In genomic region chr5:140977003-140977402, GRCh38 we compare ENCODE assay signal across 17 cellular contexts. TPM values are rescaled to one million over a fixed set of nuclear protein-coding genes. Genes with fewer than 3 reads are reported as not detected.
DNase-seq lines count a peak whose midpoint lies in the region; ATAC-seq and TF ChIP-seq lines count a peak whose summit lies in the region.
"Had no signal": no experiment of that assay in that cellular context is flagged by ENCODE, and none has a peak within 500 bp of the region (broad histone marks: within the 10 kb centered on the region; RNA-seq: fewer than 3 reads in every experiment).

No MANE protein-coding gene starts in this region.

- H3K36me3 ChIP-seq in mesenchymal stem cell (ENCODE audit: control insufficient read depth in 1 of 2, insufficient read depth in 2 of 2, low read depth in 1 of 2, low read length in 2 of 2) = no peaks in the 10 kb centered on the region
- H3K36me3 ChIP-seq: esophagus squamous epithelium, lower lobe of right lung had no signal

- H3K23ac ChIP-seq in mesenchymal stem cell (ENCODE audit: low read length in 2 of 2) = no peak overlapping the region

- no peak overlapping the region for H2AFZ ChIP-seq in mesenchymal stem cell (ENCODE audit: low read depth, low read length)

- H3K18ac ChIP-seq in mesenchymal stem cell (ENCODE audit: low read depth in 1 of 2, low read length in 2 of 2) = no peak overlapping the region

- in situ Hi-C loops in G401 (cut with HindIII; ENCODE audit: low sequenced_read_pairs) = no loop called here

- H3K27ac Mint-ChIP-seq in chondrocyte (ENCODE audit: unreplicated experiment) = peak overlapping the region; percentile 82
- H3K27ac Mint-ChIP-seq: H9; natural killer cell treated with Interleukin-12 subunit alpha and Interleukin-12 subunit beta and Interleukin-15 and Interleukin-18, amount 100 ng/mL, for 72 hours had no signal

- H3K9me3 Mint-ChIP-seq in chondrocyte (ENCODE audit: low read depth) = no peaks in the 10 kb centered on the region
- H3K9me3 Mint-ChIP-seq: H9 had no signal

- no peak overlapping the region for H3K9ac ChIP-seq in mesenchymal stem cell (ENCODE audit: low read length)

- H2BK5ac ChIP-seq in mesenchymal stem cell (ENCODE audit: low read depth, low read length, poor library complexity, severe bottlenecking) = no peak overlapping the region

- no peak overlapping the region for H3K4me3 Mint-ChIP-seq in chondrocyte (ENCODE audit: unreplicated experiment)
- H3K4me3 Mint-ChIP-seq: H9; natural killer cell treated with Interleukin-12 subunit alpha and Interleukin-12 subunit beta and Interleukin-15 and Interleukin-18, amount 100 ng/mL, for 72 hours had no signal

- H3K4me1 Mint-ChIP-seq in chondrocyte (ENCODE audit: low read depth) = peaks cover 19% of the 10 kb centered on the region

- no peak overlapping the region for H4K8ac ChIP-seq in mesenchymal stem cell (ENCODE audit: low read length)

- DNase-seq in G401 (ENCODE audit: low spot score) (peak; percentile 34), NCI-H446 treated with DMSO at 0.1 percent for 48 hours (lab: John Stamatoyannopoulos, UW) (peak; percentile 76), chondrocyte (ENCODE audit: low spot score) (no peak), mesenchymal stem cell (peak; percentile 53), NCI-H128 (lab: John Stamatoyannopoulos, UW; ENCODE audit: unreplicated experiment) (no peak)
- DNase-seq in activated CD4-positive, CD25-positive, alpha-beta regulatory T cell treated with anti-CD3 and anti-CD28 coated beads, Interleukin-2, amount 50 U/mL, for 72 hours = no peak
- DNase-seq: activated CD8-positive, alpha-beta memory T cell treated with anti-CD3 and anti-CD28 coated beads for 24 hours; anterior cingulate cortex; dermis blood vessel endothelial cell; esophagus squamous epithelium; H9; lower lobe of right lung; NCI-H1417 treated with DMSO at 0.1 percent for 48 hours; NCI-H526 had no signal

- no peak overlapping the region for H2BK15ac ChIP-seq in mesenchymal stem cell (ENCODE audit: low read depth, poor library complexity, severe bottlenecking)

- no CpG with 5 or more reads among the region's 3 CpGs for WGBS in mesenchymal stem cell

- H3K4me1 ChIP-seq in mesenchymal stem cell (ENCODE audit: control insufficient read depth, insufficient read depth, low read depth, low read length) = no peaks in the 10 kb centered on the region
- H3K4me1 ChIP-seq: esophagus squamous epithelium had no signal

- H3K14ac ChIP-seq in mesenchymal stem cell (ENCODE audit: low read length in 2 of 2) = no peak overlapping the region

- no peaks in the 10 kb centered on the region for H3K9me3 ChIP-seq in mesenchymal stem cell (ENCODE audit: control insufficient read depth, low read length)
- H3K9me3 ChIP-seq: esophagus squamous epithelium, lower lobe of right lung had no signal

- H2AK5ac ChIP-seq in mesenchymal stem cell (ENCODE audit: low read length, severe bottlenecking) = no peak overlapping the region

- H3K27me3 Mint-ChIP-seq in chondrocyte (ENCODE audit: low read depth) = no peaks in the 10 kb centered on the region
- H3K27me3 Mint-ChIP-seq: natural killer cell treated with Interleukin-12 subunit alpha and Interleukin-12 subunit beta and Interleukin-15 and Interleukin-18, amount 100 ng/mL, for 72 hours had no signal

- H3K36me3 Mint-ChIP-seq in chondrocyte (ENCODE audit: low read depth) = no peaks in the 10 kb centered on the region
- H3K36me3 Mint-ChIP-seq: natural killer cell treated with Interleukin-12 subunit alpha and Interleukin-12 subunit beta and Interleukin-15 and Interleukin-18, amount 100 ng/mL, for 72 hours had no signal

- no peak overlapping the region for H4K91ac ChIP-seq in mesenchymal stem cell (ENCODE audit: low read length)

- no peaks in the 10 kb centered on the region for H3K27me3 ChIP-seq in mesenchymal stem cell (ENCODE audit: control insufficient read depth in 1 of 2, insufficient read depth in 1 of 2, low read length in 2 of 2)

- no peaks in the 10 kb centered on the region for H3K79me1 ChIP-seq in mesenchymal stem cell (replicated peaks; ENCODE audit: low read length, poor library complexity, severe bottlenecking)

- ATAC-seq in HG02763 (IDR thresholded peaks at IDR 0.05; ENCODE audit: unreplicated experiment) (no peak), HG03139 (IDR thresholded peaks at IDR 0.05; ENCODE audit: unreplicated experiment) (no peak)
- ATAC-seq: lower lobe of right lung; natural killer cell treated with Interleukin-12 subunit alpha and Interleukin-12 subunit beta and Interleukin-15 and Interleukin-18, amount 100 ng/mL, for 72 hours had no signal

- H3K4me2 ChIP-seq in mesenchymal stem cell (ENCODE audit: low read length, poor library complexity, severe bottlenecking) = no peak overlapping the region

- no peak overlapping the region for H2BK12ac ChIP-seq in mesenchymal stem cell (ENCODE audit: low read length in 2 of 2)

- TF ChIP-seq CTCF in chondrocyte (IDR thresholded peaks at IDR 0.05) = no peak

- no peak overlapping the region for H3K4me3 ChIP-seq in mesenchymal stem cell (ENCODE audit: insufficient read depth in 1 of 2, low read depth in 1 of 2, low read length in 2 of 2)
- H3K4me3 ChIP-seq: esophagus squamous epithelium, lower lobe of right lung had no signal

- no peak overlapping the region for H3K4ac ChIP-seq in mesenchymal stem cell (ENCODE audit: low read depth in 1 of 2, low read length in 2 of 2)

- no peak overlapping the region for H3K27ac ChIP-seq in mesenchymal stem cell (ENCODE audit: low read length, poor library complexity, severe bottlenecking)
- H3K27ac ChIP-seq: esophagus squamous epithelium, lower lobe of right lung had no signal

- H2BK120ac ChIP-seq in mesenchymal stem cell (ENCODE audit: low read depth, low read length) = no peak overlapping the region

RNA-seq across cellular contexts. Expression of gene PCDHAC2, which starts 10.7 kb away (rescaled TPM):
- total RNA-seq in G401 (2014; rRNA removed; shearing (Covaris generic)) = 7.8 and 8.0 TPM in 2 replicates
- total RNA-seq in chondrocyte = 4.9 to 7.1 TPM (median 6.7 TPM) in 3 replicates
- polyA plus RNA-seq in mesenchymal stem cell (2013, experiment 1 of 2) = 8.2 TPM
- 1.8 TPM for polyA plus RNA-seq in mesenchymal stem cell (2013, experiment 2 of 2)
- total RNA-seq: natural killer cell treated with Interleukin-12 subunit alpha and Interleukin-12 subunit beta and Interleukin-15 and Interleukin-18, amount 100 ng/mL, for 72 hours had no signal

RNA-seq across cellular contexts. Expression of gene PCDHAC1, which starts 50.9 kb away (rescaled TPM):
- 6.5 and 9.5 TPM in 2 replicates for total RNA-seq in G401 (2014; rRNA removed; shearing (Covaris generic))
- 5.8 to 7.2 TPM (median 7.1 TPM) in 3 replicates for total RNA-seq in chondrocyte
- polyA plus RNA-seq in mesenchymal stem cell (2013, experiment 1 of 2) = 0.58 TPM
- polyA plus RNA-seq in mesenchymal stem cell (2013, experiment 2 of 2) = 0.59 TPM
- total RNA-seq: natural killer cell treated with Interleukin-12 subunit alpha and Interleukin-12 subunit beta and Interleukin-15 and Interleukin-18, amount 100 ng/mL, for 72 hours had no signal

Comparison
In these comparisons a context has a peak if more than half of its experiments do, and no peak if none do; other contexts are left out.
1. DNase-seq: peak in G401 (single experiment), NCI-H446 treated with DMSO at 0.1 percent for 48 hours (single experiment) and mesenchymal stem cell (single experiment); none in chondrocyte (single experiment), NCI-H128 (single experiment) and activated CD4-positive, CD25-positive, alpha-beta regulatory T cell treated with anti-CD3 and anti-CD28 coated beads, Interleukin-2, amount 50 U/mL, for 72 hours (single experiment).